In genomic region chr1:226731257-226731893, GRCh38 we compare ENCODE assay signal across 13 cellular contexts. TPM values are rescaled to one million over a fixed set of nuclear protein-coding genes. Genes with fewer than 3 reads are reported as not detected.
DNase-seq lines count a peak whose midpoint lies in the region; ATAC-seq and TF ChIP-seq lines count a peak whose summit lies in the region.
"Had no signal": no experiment of that assay in that cellular context is flagged by ENCODE, and none has a peak within 500 bp of the region (broad histone marks: within the 10 kb centered on the region; RNA-seq: fewer than 3 reads in every experiment).

No MANE protein-coding gene starts in this region.

- intact Hi-C loops in activated CD4-positive, alpha-beta T cell treated with anti-CD3 and anti-CD28 coated beads, Interleukin-2, amount 10 ng/mL, durations not matched to agents 24 days and 14 days (cut with micrococcal nuclease), result loop anchor here (2.0 to 10.0 kb wide), 3 partner anchors 69 to 327 kb away; partner anchors contain the start of genes PARP1 and STUM

- peak in 1 of 2 donors; percentile 28 for ATAC-seq in stimulated activated naive B cell treated with anti-CD40 and anti-IgM and Interleukin-4, amounts not matched to agents 10 μg/mL and 1 μg/mL and 100 μg/mL, for 72 hours (replicated peaks)
- no peak for ATAC-seq in HG03097 (IDR thresholded peaks at IDR 0.05; ENCODE audit: low FRiP score, unreplicated experiment)
- ATAC-seq: Panc1 had no signal

- peak; percentile 66 for DNase-seq in activated CD4-positive, alpha-beta T cell treated with anti-CD3 and anti-CD28 coated beads, Interleukin-2, amount 10 ng/mL, durations not matched to agents 24 days and 14 days
- no peak for DNase-seq in activated CD4-positive, alpha-beta T cell treated with anti-CD3 and anti-CD28 coated beads for 48 hours
- no peak for DNase-seq in NB4 (ENCODE audit: low read depth)
- DNase-seq in endothelial cell (ENCODE audit: low spot score), result no peak
- no peak for DNase-seq in stimulated activated naive B cell treated with anti-CD40 and anti-IgM and Interleukin-4, amounts not matched to agents 10 μg/mL and 1 μg/mL and 100 μg/mL, for 72 hours
- no peak for DNase-seq in NCI-H2227 (lab: John Stamatoyannopoulos, UW; ENCODE audit: unreplicated experiment)
- DNase-seq in activated gamma-delta T cell (lab: John Stamatoyannopoulos, UW), result no peak
- DNase-seq: aorta, GM23248, NCI-H2107, pancreas had no signal

- H3K4me3 ChIP-seq in NB4 (ENCODE audit: low read depth, low read length), result peak overlapping the region; percentile 12
- H3K4me3 ChIP-seq: GM23248, pancreas had no signal

- peaks cover 83% of the 10 kb centered on the region for H3K4me1 Mint-ChIP-seq in activated CD4-positive, alpha-beta T cell treated with anti-CD3 and anti-CD28 coated beads, Interleukin-2, amount 10 ng/mL, durations not matched to agents 24 days and 14 days
- peaks cover 65% of the 10 kb centered on the region for H3K4me1 Mint-ChIP-seq in endothelial cell (ENCODE audit: unreplicated experiment)
- H3K4me1 Mint-ChIP-seq in stimulated activated naive B cell treated with anti-CD40 and anti-IgM and Interleukin-4, amounts not matched to agents 10 μg/mL and 1 μg/mL and 100 μg/mL, for 72 hours, result peaks cover 69 to 95% of the 10 kb centered on the region in 2 donors

- no peaks in the 10 kb centered on the region for H3K27me3 Mint-ChIP-seq in activated CD4-positive, alpha-beta T cell treated with anti-CD3 and anti-CD28 coated beads, Interleukin-2, amount 10 ng/mL, durations not matched to agents 24 days and 14 days
- peaks cover 7% of the 10 kb centered on the region for H3K27me3 Mint-ChIP-seq in endothelial cell (ENCODE audit: unreplicated experiment)
- no peaks in the 10 kb centered on the region for H3K27me3 Mint-ChIP-seq in stimulated activated naive B cell treated with anti-CD40 and anti-IgM and Interleukin-4, amounts not matched to agents 10 μg/mL and 1 μg/mL and 100 μg/mL, for 72 hours

- peak overlapping the region; percentile 90 for H3K27ac Mint-ChIP-seq in activated CD4-positive, alpha-beta T cell treated with anti-CD3 and anti-CD28 coated beads, Interleukin-2, amount 10 ng/mL, durations not matched to agents 24 days and 14 days
- peak overlapping the region; percentile 2 for H3K27ac Mint-ChIP-seq in endothelial cell (ENCODE audit: unreplicated experiment)
- peak overlapping the region; percentile 88 for H3K27ac Mint-ChIP-seq in stimulated activated naive B cell treated with anti-CD40 and anti-IgM and Interleukin-4, amounts not matched to agents 10 μg/mL and 1 μg/mL and 100 μg/mL, for 72 hours

- H3K9me3 Mint-ChIP-seq in activated CD4-positive, alpha-beta T cell treated with anti-CD3 and anti-CD28 coated beads, Interleukin-2, amount 10 ng/mL, durations not matched to agents 24 days and 14 days, result no peaks in the 10 kb centered on the region
- no peaks in the 10 kb centered on the region for H3K9me3 Mint-ChIP-seq in endothelial cell (ENCODE audit: unreplicated experiment)
- H3K9me3 Mint-ChIP-seq in stimulated activated naive B cell treated with anti-CD40 and anti-IgM and Interleukin-4, amounts not matched to agents 10 μg/mL and 1 μg/mL and 100 μg/mL, for 72 hours, result no peaks in the 10 kb centered on the region

- H3K4me3 Mint-ChIP-seq in activated CD4-positive, alpha-beta T cell treated with anti-CD3 and anti-CD28 coated beads, Interleukin-2, amount 10 ng/mL, durations not matched to agents 24 days and 14 days, result peak overlapping the region; percentile 84
- peak overlapping the region; percentile 20 for H3K4me3 Mint-ChIP-seq in endothelial cell (ENCODE audit: unreplicated experiment)
- peak overlapping the region; percentile 72 to 79 for H3K4me3 Mint-ChIP-seq in stimulated activated naive B cell treated with anti-CD40 and anti-IgM and Interleukin-4, amounts not matched to agents 10 μg/mL and 1 μg/mL and 100 μg/mL, for 72 hours

- H3K36me3 Mint-ChIP-seq in activated CD4-positive, alpha-beta T cell treated with anti-CD3 and anti-CD28 coated beads, Interleukin-2, amount 10 ng/mL, durations not matched to agents 24 days and 14 days (ENCODE audit: low read depth), result peaks cover 72% of the 10 kb centered on the region
- peaks cover 67% of the 10 kb centered on the region for H3K36me3 Mint-ChIP-seq in endothelial cell (ENCODE audit: low read depth, unreplicated experiment)
- peaks cover 73 to 85% of the 10 kb centered on the region in 2 donors for H3K36me3 Mint-ChIP-seq in stimulated activated naive B cell treated with anti-CD40 and anti-IgM and Interleukin-4, amounts not matched to agents 10 μg/mL and 1 μg/mL and 100 μg/mL, for 72 hours

- TF ChIP-seq POLR2A in NB4 (IDR thresholded peaks at IDR 0.05; ENCODE audit: extremely low read depth, insufficient read length), result no peak

- TF ChIP-seq CTCF in NB4 (IDR thresholded peaks at IDR 0.05; ENCODE audit: low read depth, low read length) (no peak), endothelial cell (IDR thresholded peaks at IDR 0.05; ENCODE audit: unreplicated experiment) (no peak)

RNA-seq across cellular contexts. Expression of gene ITPKB, which starts 7.7 kb away (rescaled TPM):
- 29.3 and 31.2 TPM in 2 replicates for total RNA-seq in activated CD4-positive, alpha-beta T cell treated with anti-CD3 and anti-CD28 coated beads, Interleukin-2, amount 10 ng/mL, durations not matched to agents 24 days and 14 days
- total RNA-seq in endothelial cell (ENCODE audit: unreplicated experiment), result 144 TPM

Comparison
In these comparisons a context has a peak if more than half of its experiments do, and no peak if none do; other contexts are left out.
1. H3K27ac Mint-ChIP-seq: peak in every context shown above with its lines; median percentile 90 in activated CD4-positive, alpha-beta T cell treated with anti-CD3 and anti-CD28 coated beads, Interleukin-2, amount 10 ng/mL, durations not matched to agents 24 days and 14 days; 88 in stimulated activated naive B cell treated with anti-CD40 and anti-IgM and Interleukin-4, amounts not matched to agents 10 μg/mL and 1 μg/mL and 100 μg/mL, for 72 hours; 2 in endothelial cell.
2. H3K4me3 Mint-ChIP-seq: peak in every context shown above with its lines; median percentile 84 in activated CD4-positive, alpha-beta T cell treated with anti-CD3 and anti-CD28 coated beads, Interleukin-2, amount 10 ng/mL, durations not matched to agents 24 days and 14 days; 76 in stimulated activated naive B cell treated with anti-CD40 and anti-IgM and Interleukin-4, amounts not matched to agents 10 μg/mL and 1 μg/mL and 100 μg/mL, for 72 hours; 20 in endothelial cell.